Comparison of ENCODE assay signal across 21 cellular contexts in the genomic region with DNA sequence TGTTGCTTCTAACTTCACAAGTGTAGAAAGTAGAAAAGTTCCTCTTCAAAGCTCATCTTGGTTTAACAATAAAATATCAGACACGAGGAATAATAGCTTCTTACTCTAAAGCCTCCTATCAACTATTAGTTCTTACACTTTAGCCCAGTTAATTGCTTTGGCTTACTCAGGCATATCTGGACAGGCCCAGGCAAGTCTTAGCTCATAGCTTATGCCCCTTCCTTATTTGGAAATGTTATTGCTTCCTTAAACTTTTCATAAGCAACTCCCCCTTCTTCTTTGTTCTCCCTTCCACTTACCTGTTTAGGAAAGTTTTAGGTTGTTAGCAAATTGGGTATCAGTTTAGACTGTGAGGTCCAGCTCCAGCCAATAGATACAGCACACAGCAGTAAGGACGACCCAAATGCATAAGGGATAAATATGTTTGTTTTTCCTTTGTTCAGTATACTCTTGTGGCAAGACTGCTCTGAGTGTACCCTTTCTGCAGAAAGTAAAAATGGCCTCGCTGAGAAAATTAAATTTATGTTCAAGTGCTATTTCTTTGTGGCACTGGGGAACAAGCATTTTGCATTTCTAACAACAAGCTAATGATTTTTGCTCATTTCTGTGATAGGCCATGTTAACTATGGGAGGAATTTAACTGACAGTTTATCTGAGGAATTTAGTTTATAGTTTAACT.
DNase-seq lines count a peak whose midpoint lies in the region; ATAC-seq, FAIRE-seq and TF ChIP-seq lines count a peak whose summit lies in the region.
"Had no signal": no experiment of that assay in that cellular context is flagged by ENCODE, and none has a peak within 500 bp of the region (broad histone marks: within the 10 kb centered on the region; RNA-seq: fewer than 3 reads in every experiment).

No MANE protein-coding gene starts in this region.

- H4K91ac ChIP-seq in H1 (replicated peaks; ENCODE audit: insufficient read length, low read length): no peak overlapping the region

- H3K79me2 ChIP-seq in H1 (ENCODE audit: control insufficient read depth in 1 of 2, insufficient read depth in 2 of 2, low read length in 2 of 2): no peaks in the 10 kb centered on the region

- H3K14ac ChIP-seq in H1 (ENCODE audit: insufficient read length): no peak overlapping the region

- H2BK120ac ChIP-seq in H1 (replicated peaks; ENCODE audit: low read depth, low read length): peak overlapping the region; percentile 90

- peaks cover 48% of the 10 kb centered on the region for H3K9me3 Mint-ChIP-seq in mesothelial cell of epicardium
- H3K9me3 Mint-ChIP-seq: T-helper 2 cell treated with Interferon-gamma antibody and Interleukin-4, amounts not matched to agents 5 μg/mL and 100 μg/mL, for 36 hours had no signal

- H3K4ac ChIP-seq in H1 (replicated peaks; ENCODE audit: insufficient read length, low read depth, low read length): no peak overlapping the region

- H4K20me1 ChIP-seq in H1 (replicated peaks in 1 of 2; ENCODE audit: control insufficient read depth in 1 of 2, insufficient read depth in 2 of 2, low read length in 2 of 2): no peaks in the 10 kb centered on the region

- FAIRE-seq in GM19239 (lab: Jason Lieb, UNC) (peak; percentile 21), H1 (lab: Jason Lieb, UNC) (no peak)
- FAIRE-seq: GM18507, HepG2 had no signal

- H3K4me2 ChIP-seq in H1 (ENCODE audit: insufficient read depth in 1 of 2, low read depth in 2 of 2, low read length in 2 of 2): no peak overlapping the region

- no peak overlapping the region for H3K4me3 ChIP-seq in H1 (ENCODE audit: extremely low read depth in 1 of 4, insufficient read depth in 2 of 4, low read depth in 3 of 4, low read length in 4 of 4)
- H3K4me3 ChIP-seq in aorta (ENCODE audit: low read length in 2 of 2): no peak overlapping the region

- no peak overlapping the region; the same call in 1 of the 2 replicates for H3K18ac ChIP-seq in H1 (ENCODE audit: extremely low read depth, low read length)

- H3K36me3 Mint-ChIP-seq in mesothelial cell of epicardium: no peaks in the 10 kb centered on the region

- no peak overlapping the region for H3K9ac ChIP-seq in H1 (replicated peaks in 1 of 4; ENCODE audit: extremely low read depth in 1 of 4, low read depth in 3 of 4, low read length in 3 of 4)

- peaks cover 5% of the 10 kb centered on the region for H3K27me3 Mint-ChIP-seq in mesothelial cell of epicardium (ENCODE audit: low read depth)
- H3K27me3 Mint-ChIP-seq: B cell had no signal

- no peaks in the 10 kb centered on the region for H3K79me1 ChIP-seq in H1 (ENCODE audit: low read depth, low read length)

- no peak overlapping the region for H3K4me3 Mint-ChIP-seq in mesothelial cell of epicardium
- H3K4me3 Mint-ChIP-seq: activated CD4-positive, alpha-beta T cell treated with anti-CD3 and anti-CD28 coated beads, Interleukin-2, amount 10 ng/mL, durations not matched to agents 7 days and 5 days; B cell; neural crest cell; T-helper 2 cell treated with Interferon-gamma antibody and Interleukin-4, amounts not matched to agents 5 μg/mL and 100 μg/mL, for 36 hours had no signal

- H3K27me3 ChIP-seq in H1 (replicated peaks in 1 of 4; ENCODE audit: control insufficient read depth in 3 of 4, extremely low read depth in 1 of 4, insufficient read depth in 3 of 4, low read length in 3 of 4) (no peaks in the 10 kb centered on the region), aorta (ENCODE audit: control insufficient read depth in 1 of 2, insufficient read depth in 2 of 2, low read length in 1 of 2) (no peaks in the 10 kb centered on the region)

- WGBS in H1 (ENCODE audit: extremely low coverage in 1 of 2, insufficient coverage in 1 of 2, insufficient read length in 1 of 2, insufficient replicate concordance in 2 of 2, low coverage in 1 of 2, low lambda C conversion rate in 2 of 2, missing lambda C conversion rate in 1 of 2), 2 experiments: 74% methylated on average over 3 of the region's 3 CpGs; no CpG with 5 or more reads in 1 of the 2 experiments
- 82 to 86% methylated on average over 3 of the region's 3 CpGs for WGBS in aorta, 2 donors

- 0 out of 2 replicates have a peak overlapping the region, but pooled peaks have one; percentile 76 for H2BK20ac ChIP-seq in H1 (ENCODE audit: low read length)

- intact Hi-C loops in aorta (cut with DNase I): no loop called here

- ATAC-seq in aorta (ENCODE audit: low FRiP score): no peak
- ATAC-seq: HepG2, sciatic nerve had no signal

- no peak for TF ChIP-seq POLR2A in H1 (IDR thresholded peaks at IDR 0.05; ENCODE audit: control extremely low read depth in 1 of 2, low read depth in 2 of 2, low read length in 2 of 2)

- H3K4me1 Mint-ChIP-seq in mesothelial cell of epicardium: peaks cover 23% of the 10 kb centered on the region
- H3K4me1 Mint-ChIP-seq: activated CD4-positive, alpha-beta T cell treated with anti-CD3 and anti-CD28 coated beads, Interleukin-2, amount 10 ng/mL, durations not matched to agents 7 days and 5 days; B cell; neural crest cell had no signal

- H4K5ac ChIP-seq in H1 (ENCODE audit: insufficient read length, low read depth, low read length): no peak overlapping the region

- H3K23ac ChIP-seq in H1 (ENCODE audit: insufficient read length): peak overlapping the region; percentile 52

- TF ChIP-seq RAD21 in H1 (IDR thresholded peaks at IDR 0.05 in 1 of 2, conservative IDR thresholded peaks at IDR 0.05 in 1 of 2; ENCODE audit: low read depth in 2 of 2, low read length in 2 of 2): no peak

- H2BK15ac ChIP-seq in H1 (ENCODE audit: low read length): no peak overlapping the region

- H3K23me2 ChIP-seq in H1 (ENCODE audit: low read depth, low read length): no peaks in the 10 kb centered on the region; the same call in 1 of the 2 replicates

- CTCF ChIA-PET in H1 (lab: Charles Lee; ENCODE audit: partially characterized antibody): interaction anchor here (1.7 kb wide), 1 partner anchor 79 kb away, joined by 5 read pairs; no protein-coding TSS in a partner anchor

- no peak overlapping the region; the same call in 1 of the 2 replicates for H2BK12ac ChIP-seq in H1 (ENCODE audit: low read depth, low read length)

- peak overlapping the region; percentile 40 for H3K27ac Mint-ChIP-seq in mesothelial cell of epicardium
- H3K27ac Mint-ChIP-seq: activated CD4-positive, alpha-beta T cell treated with anti-CD3 and anti-CD28 coated beads, Interleukin-2, amount 10 ng/mL, durations not matched to agents 7 days and 5 days; B cell; T-helper 2 cell treated with Interferon-gamma antibody and Interleukin-4, amounts not matched to agents 5 μg/mL and 100 μg/mL, for 36 hours had no signal

- no peak overlapping the region for H4K8ac ChIP-seq in H1 (ENCODE audit: extremely low read depth, insufficient read depth, low read length)

- TF ChIP-seq EP300 in H1 (IDR thresholded peaks at IDR 0.05; ENCODE audit: borderline replicate concordance in 1 of 2, low read depth in 2 of 2, low read length in 2 of 2): no peak

- H2AFZ ChIP-seq in H1 (ENCODE audit: low read length): no peak overlapping the region

- no peak overlapping the region for H3K56ac ChIP-seq in H1 (replicated peaks; ENCODE audit: insufficient read length, low read depth, low read length)

- H3K36me3 ChIP-seq in H1 (ENCODE audit: control insufficient read depth in 2 of 4, insufficient read depth in 4 of 4, low read length in 3 of 4) (peaks cover 0 to 5% (median 0%) of the 10 kb centered on the region in 4 experiments; a peak in 1 of 8 replicates), aorta (ENCODE audit: control insufficient read depth in 1 of 2, insufficient read depth in 2 of 2, low read length in 1 of 2) (no peaks in the 10 kb centered on the region)

- H3K4me1 ChIP-seq in H1 (replicated peaks in 1 of 4; ENCODE audit: control insufficient read depth in 3 of 4, insufficient read depth in 4 of 4, low read length in 3 of 4): peaks cover 0 to 22% (median 3%) of the 10 kb centered on the region in 4 experiments; a peak in 2 of 7 replicates
- no peaks in the 10 kb centered on the region for H3K4me1 ChIP-seq in aorta (ENCODE audit: control insufficient read depth in 1 of 2, insufficient read depth in 2 of 2, low read length in 2 of 2)

- TF ChIP-seq CTCF in H1 (IDR thresholded peaks at IDR 0.05; ENCODE audit: control extremely low read depth in 1 of 3, insufficient read depth in 1 of 3, low read depth in 1 of 3, low read length in 3 of 3): no peak
- TF ChIP-seq CTCF in mesothelial cell of epicardium (IDR thresholded peaks at IDR 0.05; ENCODE audit: unreplicated experiment): no peak

- H3K9me3 ChIP-seq in H1 (ENCODE audit: insufficient read depth in 2 of 2, low read depth in 1 of 2, low read length in 1 of 2) (no peaks in the 10 kb centered on the region), aorta (ENCODE audit: control insufficient read depth, low read length) (no peaks in the 10 kb centered on the region)

- H3K27ac ChIP-seq in H1 (ENCODE audit: low read depth, low read length): no peak overlapping the region
- no peak overlapping the region for H3K27ac ChIP-seq in aorta (ENCODE audit: low read depth in 1 of 2, low read length in 2 of 2)

- DNase-seq in GM19239 (ENCODE audit: insufficient read length, low spot score) (no peak), LoVo (ENCODE audit: low spot score) (peak; percentile 19), H1 (ENCODE audit: low read depth in 1 of 2, low spot score in 2 of 2) (no peak), mesothelial cell of epicardium (ENCODE audit: low spot score in 2 of 2, unreplicated experiment in 2 of 2) (no peak), aorta (no peak), ureter (ENCODE audit: low spot score) (no peak), HT-29 (ENCODE audit: low spot score) (no peak)
- DNase-seq in activated effector memory CD4-positive, alpha-beta T cell treated with Interleukin-2 at 50 U/mL for 16 hours: no peak
- DNase-seq: activated CD4-positive, alpha-beta T cell treated with anti-CD3 and anti-CD28 coated beads, Interleukin-2, amount 10 ng/mL, durations not matched to agents 7 days and 5 days; activated naive CD4-positive, alpha-beta T cell treated with anti-CD3 and anti-CD28 coated beads, Interleukin-2, amount 50 U/mL, for 16 hours; DMS153; NCI-H2107; Right ventricle myocardium superior; stimulated activated CD4-positive, alpha-beta T cell treated with anti-CD3 and anti-CD28 coated beads, Interleukin-4, amount 100 ng/mL, for 1 hour; stimulated activated CD8-positive, alpha-beta memory T cell treated with anti-CD3 and anti-CD28 coated beads, Interleukin-4, amount 100 ng/mL, for 48 hours had no signal

- POLR2A ChIA-PET in H1 (lab: Charles Lee; ENCODE audit: partially characterized antibody): no interaction called here

- no peak overlapping the region for H2AK5ac ChIP-seq in H1 (ENCODE audit: low read depth, low read length)

- peak overlapping the region; percentile 41; the same call in 1 of the 2 replicates for H2BK5ac ChIP-seq in H1 (ENCODE audit: low read depth, low read length)

TF ChIP-seq in H1, 55 proteins besides CTCF, POLR2A, EP300 and RAD21:
- TF ChIP-seq SRF (IDR thresholded peaks at IDR 0.05; ENCODE audit: low read depth, low read length): 0 out of 2 replicates have a peak, but pooled peaks have one; percentile 9
- TF ChIP-seq SIX5 (IDR thresholded peaks at IDR 0.05; ENCODE audit: low read depth, low read length): no peak
